ENCODE assay signal across 9 cellular contexts in genomic region chr11:67438121-67438902, GRCh38. TPM values are rescaled to one million over a fixed set of nuclear protein-coding genes. Genes with fewer than 3 reads are reported as not detected.
DNase-seq lines count a peak whose midpoint lies in the region; ATAC-seq and TF ChIP-seq lines count a peak whose summit lies in the region.
"Had no signal": no experiment of that assay in that cellular context is flagged by ENCODE, and none has a peak within 500 bp of the region (broad histone marks: within the 10 kb centered on the region; RNA-seq: fewer than 3 reads in every experiment).

No MANE protein-coding gene starts in this region.

- TF ChIP-seq CTCF in cardiac muscle cell (IDR thresholded peaks at IDR 0.05; ENCODE audit: low read depth, low read length) = no peak
- no peak for TF ChIP-seq CTCF in heart right ventricle (IDR thresholded peaks at IDR 0.05)
- TF ChIP-seq CTCF in natural killer cell (IDR thresholded peaks at IDR 0.05) = no peak
- no peak for TF ChIP-seq CTCF in upper lobe of right lung (IDR thresholded peaks at IDR 0.05)

- peak overlapping the region; percentile 94 for H3K4me3 Mint-ChIP-seq in activated T-helper 2 cell treated with anti-CD3 and anti-CD28 coated beads, Interferon-gamma antibody, Interleukin-2, Interleukin-4, amounts not matched to agents 10 μg/mL and 5 μg/mL and 100 μg/mL, durations not matched to agents 14 hours and 24 hours and 36 hours (ENCODE audit: low read depth)
- peak overlapping the region; percentile 95 for H3K4me3 Mint-ChIP-seq in natural killer cell

- H3K9me3 Mint-ChIP-seq in activated T-helper 2 cell treated with anti-CD3 and anti-CD28 coated beads, Interferon-gamma antibody, Interleukin-2, Interleukin-4, amounts not matched to agents 10 μg/mL and 5 μg/mL and 100 μg/mL, durations not matched to agents 14 hours and 24 hours and 36 hours = no peaks in the 10 kb centered on the region
- no peaks in the 10 kb centered on the region for H3K9me3 Mint-ChIP-seq in natural killer cell
- H3K9me3 Mint-ChIP-seq: type B pancreatic cell had no signal

- no peaks in the 10 kb centered on the region for H3K9me3 ChIP-seq in cardiac muscle cell (ENCODE audit: low read depth)
- no peaks in the 10 kb centered on the region for H3K9me3 ChIP-seq in heart right ventricle
- H3K9me3 ChIP-seq in upper lobe of right lung = no peaks in the 10 kb centered on the region

- 85 to 87% methylated on average over 39 to 42 of the region's 42 CpGs for WGBS in heart right ventricle, 2 donors

- no peak for DNase-seq in cardiac muscle cell (ENCODE audit: low read depth in 1 of 2, low spot score in 1 of 2)
- no peak for DNase-seq in heart right ventricle
- peak; percentile 77 for DNase-seq in activated T-helper 2 cell treated with anti-CD3 and anti-CD28 coated beads, Interferon-gamma antibody, Interleukin-2, Interleukin-4, amounts not matched to agents 10 μg/mL and 5 μg/mL and 100 μg/mL, durations not matched to agents 14 hours and 24 hours and 36 hours (ENCODE audit: low spot score)
- peak; percentile 55 for DNase-seq in natural killer cell
- no peak for DNase-seq in upper lobe of right lung
- no peak for DNase-seq in epidermal melanocyte (ENCODE audit: insufficient read length, low spot score)
- no peak for DNase-seq in NK-92 (lab: John Stamatoyannopoulos, UW; ENCODE audit: unreplicated experiment)

- peak overlapping the region; percentile 95 for H3K27ac Mint-ChIP-seq in activated T-helper 2 cell treated with anti-CD3 and anti-CD28 coated beads, Interferon-gamma antibody, Interleukin-2, Interleukin-4, amounts not matched to agents 10 μg/mL and 5 μg/mL and 100 μg/mL, durations not matched to agents 14 hours and 24 hours and 36 hours
- peak overlapping the region; percentile 88 to 91 for H3K27ac Mint-ChIP-seq in natural killer cell
- H3K27ac Mint-ChIP-seq: type B pancreatic cell had no signal

- H3K4me3 ChIP-seq in cardiac muscle cell (no peak overlapping the region), heart right ventricle (peak overlapping the region in 1 of 10 donors; percentile 59), upper lobe of right lung (peak overlapping the region; percentile 40)

- no peaks in the 10 kb centered on the region for H3K27me3 Mint-ChIP-seq in activated T-helper 2 cell treated with anti-CD3 and anti-CD28 coated beads, Interferon-gamma antibody, Interleukin-2, Interleukin-4, amounts not matched to agents 10 μg/mL and 5 μg/mL and 100 μg/mL, durations not matched to agents 14 hours and 24 hours and 36 hours (ENCODE audit: low read depth)
- no peaks in the 10 kb centered on the region for H3K27me3 Mint-ChIP-seq in natural killer cell (ENCODE audit: low read depth in 2 of 2)
- H3K27me3 Mint-ChIP-seq: type B pancreatic cell had no signal

- intact Hi-C loops in heart right ventricle (cut with DNase I) = no loop called here
- intact Hi-C loops in activated T-helper 2 cell treated with anti-CD3 and anti-CD28 coated beads, Interferon-gamma antibody, Interleukin-2, Interleukin-4, amounts not matched to agents 10 μg/mL and 5 μg/mL and 100 μg/mL, durations not matched to agents 14 hours and 24 hours and 36 hours (cut with micrococcal nuclease) = loop anchor here (2.0 kb wide), 2 partner anchors 30 to 46 kb away; partner anchors contain the start of gene TMEM134
- intact Hi-C loops in natural killer cell (cut with micrococcal nuclease) = no loop called here
- intact Hi-C loops in upper lobe of right lung (cut with DNase I) = no loop called here

- peaks cover 46% of the 10 kb centered on the region for H3K36me3 Mint-ChIP-seq in activated T-helper 2 cell treated with anti-CD3 and anti-CD28 coated beads, Interferon-gamma antibody, Interleukin-2, Interleukin-4, amounts not matched to agents 10 μg/mL and 5 μg/mL and 100 μg/mL, durations not matched to agents 14 hours and 24 hours and 36 hours (ENCODE audit: low read depth)
- no peaks in the 10 kb centered on the region for H3K36me3 Mint-ChIP-seq in natural killer cell
- H3K36me3 Mint-ChIP-seq: type B pancreatic cell had no signal

- H3K27me3 ChIP-seq in cardiac muscle cell (no peaks in the 10 kb centered on the region), heart right ventricle (no peaks in the 10 kb centered on the region), upper lobe of right lung (no peaks in the 10 kb centered on the region)

- H3K4me1 ChIP-seq in cardiac muscle cell (ENCODE audit: low read depth) = no peaks in the 10 kb centered on the region
- peaks cover 14 to 61% (median 38%) of the 10 kb centered on the region in 9 donors for H3K4me1 ChIP-seq in heart right ventricle
- H3K4me1 ChIP-seq in upper lobe of right lung = peaks cover 17% of the 10 kb centered on the region

- peaks cover 36% of the 10 kb centered on the region for H3K4me1 Mint-ChIP-seq in activated T-helper 2 cell treated with anti-CD3 and anti-CD28 coated beads, Interferon-gamma antibody, Interleukin-2, Interleukin-4, amounts not matched to agents 10 μg/mL and 5 μg/mL and 100 μg/mL, durations not matched to agents 14 hours and 24 hours and 36 hours (ENCODE audit: low read depth)
- peaks cover 59 to 84% of the 10 kb centered on the region in 2 donors for H3K4me1 Mint-ChIP-seq in natural killer cell

- ATAC-seq in heart right ventricle (no peak), natural killer cell (peak; percentile 43 to 61 (median 48)), upper lobe of right lung (no peak), GM21717 (IDR thresholded peaks at IDR 0.05; ENCODE audit: unreplicated experiment) (no peak)

- peak overlapping the region; percentile 34 for H3K27ac ChIP-seq in cardiac muscle cell
- peak overlapping the region in 2 of 10 donors; percentile 28 to 93 for H3K27ac ChIP-seq in heart right ventricle
- H3K27ac ChIP-seq in upper lobe of right lung = peak overlapping the region; percentile 65

- H3K36me3 ChIP-seq in cardiac muscle cell = peaks cover 12% of the 10 kb centered on the region
- peaks cover 0 to 83% (median 25%) of the 10 kb centered on the region in 9 donors for H3K36me3 ChIP-seq in heart right ventricle
- peaks cover 43% of the 10 kb centered on the region for H3K36me3 ChIP-seq in upper lobe of right lung

RNA-seq across cellular contexts. Expression of gene PTPRCAP, which starts 0.8 kb away (rescaled TPM):
- total RNA-seq in cardiac muscle cell (4.1 and 6.1 TPM in 2 replicates), heart right ventricle (10 to 100 TPM in 1 of 10 donors, 1 to 10 TPM in 3, under 1 TPM in 4, not detected in 2; 0.42 to 10.1 (median 0.96) TPM), natural killer cell (100 to 1,000 TPM; 240 to 301 (median 269) TPM), upper lobe of right lung (17.7 TPM)
- polyA plus RNA-seq in cardiac muscle cell (2.5 and 3.2 TPM in 2 replicates), heart right ventricle (1 to 10 TPM; 1.7 to 3.1 TPM)
- 89.8 and 94.4 TPM in 2 replicates for total RNA-seq in activated T-helper 2 cell treated with anti-CD3 and anti-CD28 coated beads, Interferon-gamma antibody, Interleukin-2, Interleukin-4, amounts not matched to agents 10 μg/mL and 5 μg/mL and 100 μg/mL, durations not matched to agents 14 hours and 24 hours and 36 hours

RNA-seq across cellular contexts. Expression of gene CORO1B, which starts 5.0 kb away (rescaled TPM):
- 59.9 and 74.7 TPM in 2 replicates for total RNA-seq in cardiac muscle cell
- 51.1 and 61.5 TPM in 2 replicates for polyA plus RNA-seq in cardiac muscle cell
- total RNA-seq in heart right ventricle = 10 to 100 TPM; 12.2 to 38.7 (median 19.6) TPM
- 10 to 100 TPM; 29.1 to 42.3 TPM for polyA plus RNA-seq in heart right ventricle
- total RNA-seq in activated T-helper 2 cell treated with anti-CD3 and anti-CD28 coated beads, Interferon-gamma antibody, Interleukin-2, Interleukin-4, amounts not matched to agents 10 μg/mL and 5 μg/mL and 100 μg/mL, durations not matched to agents 14 hours and 24 hours and 36 hours = 177 and 186 TPM in 2 replicates
- 10 to 100 TPM in 2 of 3 donors, 1 to 10 TPM in 1; 9.7 to 16.2 (median 15.0) TPM for total RNA-seq in natural killer cell
- total RNA-seq in upper lobe of right lung = 132 TPM

RNA-seq across cellular contexts. Expression of gene RPS6KB2, which starts 10.0 kb away (rescaled TPM):
- total RNA-seq in cardiac muscle cell = 88.0 and 97.0 TPM in 2 replicates
- polyA plus RNA-seq in cardiac muscle cell = 92.5 and 93.8 TPM in 2 replicates
- 10 to 100 TPM; 16.3 to 30.4 (median 20.8) TPM for total RNA-seq in heart right ventricle
- 10 to 100 TPM; 32.2 to 46.3 TPM for polyA plus RNA-seq in heart right ventricle
- total RNA-seq in activated T-helper 2 cell treated with anti-CD3 and anti-CD28 coated beads, Interferon-gamma antibody, Interleukin-2, Interleukin-4, amounts not matched to agents 10 μg/mL and 5 μg/mL and 100 μg/mL, durations not matched to agents 14 hours and 24 hours and 36 hours = 67.6 and 70.2 TPM in 2 replicates
- 10 to 100 TPM; 81.0 to 89.6 (median 84.6) TPM for total RNA-seq in natural killer cell
- total RNA-seq in upper lobe of right lung = 40.0 TPM

RNA-seq across cellular contexts. Expression of gene GPR152, which starts 14.2 kb away (rescaled TPM):
- total RNA-seq in cardiac muscle cell (0.35 TPM in 1 of 2 replicates, not detected in the other), heart right ventricle (not detected), natural killer cell (under 1 TPM in 1 of 3 donors, not detected in 2; 0.25 TPM), upper lobe of right lung (not detected)
- polyA plus RNA-seq in cardiac muscle cell (not detected in 2 replicates), heart right ventricle (not detected)
- total RNA-seq in activated T-helper 2 cell treated with anti-CD3 and anti-CD28 coated beads, Interferon-gamma antibody, Interleukin-2, Interleukin-4, amounts not matched to agents 10 μg/mL and 5 μg/mL and 100 μg/mL, durations not matched to agents 14 hours and 24 hours and 36 hours = not detected in 2 replicates

RNA-seq across cellular contexts. Expression of gene CABP4, which starts 16.8 kb away (rescaled TPM):
- total RNA-seq in cardiac muscle cell (0.32 TPM in 1 of 2 replicates, not detected in the other), heart right ventricle (1 to 10 TPM in 2 of 10 donors, under 1 TPM in 7, not detected in 1; 0.17 to 1.5 (median 0.70) TPM), natural killer cell (10 to 100 TPM; 12.9 to 22.8 (median 21.3) TPM), upper lobe of right lung (3.2 TPM)
- polyA plus RNA-seq in cardiac muscle cell (0.55 TPM in 1 of 2 replicates, not detected in the other), heart right ventricle (1 to 10 TPM in 1 of 2 donors, under 1 TPM in 1; 0.39 to 1.5 TPM)
- 0.73 and 1.0 TPM in 2 replicates for total RNA-seq in activated T-helper 2 cell treated with anti-CD3 and anti-CD28 coated beads, Interferon-gamma antibody, Interleukin-2, Interleukin-4, amounts not matched to agents 10 μg/mL and 5 μg/mL and 100 μg/mL, durations not matched to agents 14 hours and 24 hours and 36 hours

Comparison
In these comparisons a context has a peak if more than half of its experiments do, and no peak if none do; other contexts are left out.
1. DNase-seq: peak in activated T-helper 2 cell treated with anti-CD3 and anti-CD28 coated beads, Interferon-gamma antibody, Interleukin-2, Interleukin-4, amounts not matched to agents 10 μg/mL and 5 μg/mL and 100 μg/mL, durations not matched to agents 14 hours and 24 hours and 36 hours (single experiment) and natural killer cell (single experiment); none in cardiac muscle cell (0 of 2), heart right ventricle (0 of 2), upper lobe of right lung (single experiment), epidermal melanocyte (single experiment) and NK-92 (single experiment).
2. ATAC-seq: peak in natural killer cell (3 of 3); none in heart right ventricle (0 of 8), upper lobe of right lung (single experiment) and GM21717 (single experiment).